Comparison of ENCODE assay signal across 20 cellular contexts in the genomic region with DNA sequence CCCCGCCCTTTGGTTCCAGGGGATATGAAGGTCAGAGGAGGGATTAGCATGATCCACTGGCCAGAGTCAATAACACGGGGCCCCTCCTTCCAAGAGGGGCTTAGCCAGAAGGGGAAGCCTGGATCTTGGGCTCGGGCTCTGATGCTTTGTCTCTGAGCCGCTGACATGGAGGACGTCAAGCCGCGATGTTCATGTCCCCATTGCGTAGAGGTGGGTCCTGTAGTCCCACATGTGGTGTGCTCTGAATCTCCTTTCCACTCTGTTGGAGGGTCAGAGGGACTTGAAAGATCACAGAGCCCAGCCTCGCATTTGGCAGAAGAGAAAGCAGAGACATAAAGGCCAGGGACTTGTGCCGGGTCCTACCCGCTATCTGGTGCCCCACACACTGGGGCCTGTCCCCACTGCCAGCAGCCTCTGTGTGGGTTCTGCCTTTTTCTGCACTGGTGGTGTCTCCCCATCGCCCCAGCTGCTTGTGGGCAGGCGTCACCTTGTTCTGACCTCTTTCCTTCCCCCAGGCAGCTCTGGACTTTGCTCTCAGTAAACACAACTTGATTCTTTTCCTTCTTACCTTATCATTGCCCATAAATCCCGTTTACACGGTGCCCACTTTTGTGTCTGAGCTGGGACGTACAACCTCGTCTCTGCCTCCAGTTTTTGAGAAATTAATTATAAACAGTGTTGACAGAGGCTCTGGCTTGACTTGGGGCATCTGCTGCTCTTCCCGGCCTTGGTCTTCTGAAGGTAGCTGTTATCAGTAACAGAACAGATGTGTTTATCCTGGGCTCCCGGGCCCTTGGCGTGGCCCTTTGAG. TPM values are rescaled to one million over a fixed set of nuclear protein-coding genes. Genes with fewer than 3 reads are reported as not detected.
DNase-seq lines count a peak whose midpoint lies in the region; ATAC-seq and TF ChIP-seq lines count a peak whose summit lies in the region.
"Had no signal": no experiment of that assay in that cellular context is flagged by ENCODE, and none has a peak within 500 bp of the region (broad histone marks: within the 10 kb centered on the region; RNA-seq: fewer than 3 reads in every experiment).

No MANE protein-coding gene starts in this region.

- H3K27ac ChIP-seq in mesodermal cell (ENCODE audit: low read depth, low read length, severe bottlenecking) (peak overlapping the region; percentile 87), transverse colon (peak overlapping the region; percentile 77 to 81 (median 78))
- H3K27ac ChIP-seq: GM23248, heart left ventricle, KMS-11 had no signal

- H3K27me3 ChIP-seq in transverse colon: no peaks in the 10 kb centered on the region
- H3K27me3 ChIP-seq: heart left ventricle had no signal

- in situ Hi-C loops in transverse colon (cut with MboI; ENCODE audit: low pct_ligation_motif_present in 1 of 4, low pct_unique_long_range_greater_than_20kb in 1 of 4, low sequenced_read_pairs in 3 of 4): no loop called here

- TF ChIP-seq EP300 in transverse colon (IDR thresholded peaks at IDR 0.05; ENCODE audit: low read depth): no peak

- intact Hi-C loops in transverse colon (cut with DNase I; ENCODE audit: low total_unique reads): no loop called here

- DNase-seq in NCI-H82 (lab: John Stamatoyannopoulos, UW) (peak; percentile 81), NCI-H82 treated with DMSO at 0.1 percent for 48 hours (lab: John Stamatoyannopoulos, UW; ENCODE audit: unreplicated experiment) (no peak), amniotic epithelial cell (ENCODE audit: low read depth) (peak; percentile 95), transverse colon (peak; percentile 67)
- no peak for DNase-seq in activated T-cell treated with anti-CD3 and anti-CD28 coated beads, Interleukin-2, amount 50 U/mL, for 1 hour
- DNase-seq: activated CD4-positive, alpha-beta T cell treated with anti-CD3 and anti-CD28 coated beads, Interleukin-2, amount 10 ng/mL, durations not matched to agents 7 days and 5 days; activated T-cell treated with anti-CD3 and anti-CD28 coated beads, Interleukin-2, amount 50 U/mL, for 72 hours; amygdala; COR-L47; GM23248; natural killer cell; NCI-H1436; NCI-H446 treated with DMSO at 0.1 percent for 48 hours; PC-3; stimulated activated CD4-positive, alpha-beta T cell treated with anti-CD3 and anti-CD28 coated beads, Interleukin-4, amount 100 ng/mL, for 24 hours had no signal

- ATAC-seq in HG03159 (IDR thresholded peaks at IDR 0.05; ENCODE audit: unreplicated experiment) (no peak), HG02885 (IDR thresholded peaks at IDR 0.05; ENCODE audit: poor library complexity, unreplicated experiment) (no peak)
- ATAC-seq: activated T-cell treated with anti-CD3 and anti-CD28 coated beads, Interleukin-2, amount 50 U/mL, for 72 hours; natural killer cell; PC-3 had no signal

- no peaks in the 10 kb centered on the region for H3K9me3 ChIP-seq in mesodermal cell (ENCODE audit: control insufficient read depth, low read length)
- no peaks in the 10 kb centered on the region for H3K9me3 ChIP-seq in transverse colon
- H3K9me3 ChIP-seq: heart left ventricle had no signal

- H3K36me3 ChIP-seq in mesodermal cell (ENCODE audit: control insufficient read depth, insufficient read depth, low read length): peaks cover 83% of the 10 kb centered on the region
- no peaks in the 10 kb centered on the region for H3K36me3 ChIP-seq in transverse colon

- no peak for TF ChIP-seq CTCF in transverse colon (IDR thresholded peaks at IDR 0.05)

- H3K4me3 ChIP-seq in mesodermal cell (ENCODE audit: extremely low read depth, insufficient read depth, low read length, poor library complexity, severe bottlenecking): no peak overlapping the region
- no peak overlapping the region for H3K4me3 ChIP-seq in transverse colon
- H3K4me3 ChIP-seq: GM23248, heart left ventricle had no signal

- peaks cover 81% of the 10 kb centered on the region for H3K4me1 ChIP-seq in mesodermal cell (ENCODE audit: control insufficient read depth, insufficient read depth, low read length, poor library complexity, severe bottlenecking)
- peaks cover 21 to 59% (median 40%) of the 10 kb centered on the region in 4 donors for H3K4me1 ChIP-seq in transverse colon

- no peak for TF ChIP-seq POLR2A in transverse colon (IDR thresholded peaks at IDR 0.05)

- 81 to 86% methylated on average over 17 to 18 of the region's 20 CpGs for WGBS in mesodermal cell (ENCODE audit: insufficient coverage in 2 of 2), 2 experiments
- 58% methylated on average over 2 to 20 of the region's 20 CpGs for WGBS in transverse colon (ENCODE audit: low coverage in 1 of 2), 2 donors

RNA-seq across cellular contexts. Expression of a gene that starts 48.8 kb away (rescaled TPM):
- polyA plus RNA-seq in mesodermal cell (2013, experiment 1 of 2): 48.9 TPM
- polyA plus RNA-seq in mesodermal cell (2013, experiment 2 of 2): 52.4 TPM
- total RNA-seq in transverse colon: 10 to 100 TPM in 3 of 4 donors, 1 to 10 TPM in 1; 7.5 to 24.9 (median 19.5) TPM
- total RNA-seq: activated CD4-positive, alpha-beta T cell treated with anti-CD3 and anti-CD28 coated beads, Interleukin-2, amount 10 ng/mL, durations not matched to agents 7 days and 5 days had no signal

Comparison
In these comparisons a context has a peak if more than half of its experiments do, and no peak if none do; other contexts are left out.
1. DNase-seq: peak in NCI-H82 (single experiment), amniotic epithelial cell (single experiment) and transverse colon (single experiment); none in NCI-H82 treated with DMSO at 0.1 percent for 48 hours (single experiment) and activated T-cell treated with anti-CD3 and anti-CD28 coated beads, Interleukin-2, amount 50 U/mL, for 1 hour (single experiment).